In genomic region chr9:131349881-131350563, GRCh38 we compare ENCODE assay signal across 1 cellular context.
TF ChIP-seq lines count a peak whose summit lies in the region.

No MANE protein-coding gene starts in this region.

TF ChIP-seq in K562, 482 proteins besides CTCF, POLR2A, EP300 and RAD21 (continued from another document and continues in another):
- no peak for TF ChIP-seq MYBL2 (IDR thresholded peaks at IDR 0.05; ENCODE audit: low read depth)
- TF ChIP-seq MYBL2 (CRISPR knock-in tag; IDR thresholded peaks at IDR 0.05; ENCODE audit: borderline replicate concordance), result no peak
- TF ChIP-seq ZNF436 (CRISPR knock-in tag; IDR thresholded peaks at IDR 0.05), result no peak
- TF ChIP-seq STAG1 (CRISPR knock-in tag; IDR thresholded peaks at IDR 0.05; ENCODE audit: borderline replicate concordance), result peak; percentile 57; the same call in 1 of the 2 replicates
- TF ChIP-seq TAL1 (IDR thresholded peaks at IDR 0.05), result no peak
- no peak for TF ChIP-seq ZNF583 (CRISPR knock-in tag; IDR thresholded peaks at IDR 0.05)
- TF ChIP-seq RBM22 (IDR thresholded peaks at IDR 0.05; ENCODE audit: low read depth, low read length, poor library complexity, severe bottlenecking), result no peak
- TF ChIP-seq E2F1 (CRISPR knock-in tag; IDR thresholded peaks at IDR 0.05), result no peak
- TF ChIP-seq MNT (conservative IDR thresholded peaks at IDR 0.05), result 0 out of 4 replicates have a peak, but pooled peaks of 1 of the 2 experiments have one; percentile 30
- no peak for TF ChIP-seq ASH1L (IDR thresholded peaks at IDR 0.05; ENCODE audit: borderline replicate concordance, low read depth, partially characterized antibody)
- no peak for TF ChIP-seq XRCC4 (IDR thresholded peaks at IDR 0.05; ENCODE audit: extremely low read depth, insufficient read depth, insufficient read length)
- no peak for TF ChIP-seq DIDO1 (tag; IDR thresholded peaks at IDR 0.05; ENCODE audit: low read depth)
- no peak for TF ChIP-seq STAT5B (CRISPR knock-in tag; IDR thresholded peaks at IDR 0.05)
- no peak for TF ChIP-seq ILK (tag; IDR thresholded peaks at IDR 0.05; ENCODE audit: borderline replicate concordance, low read depth)
- no peak for TF ChIP-seq RUNX1 (IDR thresholded peaks at IDR 0.05; ENCODE audit: low read depth)
- no peak for TF ChIP-seq FOXK2 (conservative IDR thresholded peaks at IDR 0.05 in 1 of 2, IDR thresholded peaks at IDR 0.05 in 1 of 2; ENCODE audit: low read depth in 2 of 2)
- TF ChIP-seq SIN3A (IDR thresholded peaks at IDR 0.05; ENCODE audit: borderline replicate concordance in 2 of 2, control insufficient read depth in 1 of 2, low read depth in 2 of 2, low read length in 2 of 2), result no peak
- TF ChIP-seq SREBF2 (CRISPR knock-in tag; IDR thresholded peaks at IDR 0.05), result no peak
- TF ChIP-seq SFPQ (IDR thresholded peaks at IDR 0.05; ENCODE audit: low read depth, low read length), result no peak
- no peak for TF ChIP-seq JUNB (CRISPR knock-in tag; conservative IDR thresholded peaks at IDR 0.05)
- no peak for TF ChIP-seq ZEB2 (IDR thresholded peaks at IDR 0.05)
- no peak for TF ChIP-seq SRSF1 (IDR thresholded peaks at IDR 0.05; ENCODE audit: low read depth, low read length)
- TF ChIP-seq, protein P1, sequence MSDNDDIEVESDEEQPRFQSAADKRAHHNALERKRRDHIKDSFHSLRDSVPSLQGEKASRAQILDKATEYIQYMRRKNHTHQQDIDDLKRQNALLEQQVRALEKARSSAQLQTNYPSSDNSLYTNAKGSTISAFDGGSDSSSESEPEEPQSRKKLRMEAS (CRISPR knock-in tag; IDR thresholded peaks at IDR 0.05), result no peak; the same call in 1 of the 2 replicates
- no peak for TF ChIP-seq MCM5 (IDR thresholded peaks at IDR 0.05; ENCODE audit: low read depth)
- no peak for TF ChIP-seq ZSCAN29 (IDR thresholded peaks at IDR 0.05)
- peak; percentile 64 for TF ChIP-seq SPI1 (IDR thresholded peaks at IDR 0.05; ENCODE audit: borderline replicate concordance, low read depth, low read length)
- TF ChIP-seq ZNF41 (CRISPR knock-in tag; conservative IDR thresholded peaks at IDR 0.05), result no peak
- TF ChIP-seq RNF219 (CRISPR knock-in tag; IDR thresholded peaks at IDR 0.05), result no peak
- no peak for TF ChIP-seq ETS2 (tag; IDR thresholded peaks at IDR 0.05; ENCODE audit: borderline replicate concordance, poor library complexity, severe bottlenecking)
- TF ChIP-seq CBX2 (IDR thresholded peaks at IDR 0.05; ENCODE audit: insufficient read depth, low read length, poor library complexity, severe bottlenecking), result no peak
- TF ChIP-seq BDP1 (IDR thresholded peaks at IDR 0.05; ENCODE audit: insufficient read depth, insufficient read length), result no peak
- no peak for TF ChIP-seq KLF1 (tag; IDR thresholded peaks at IDR 0.05)
- TF ChIP-seq ZNF408 (CRISPR knock-in tag; IDR thresholded peaks at IDR 0.05; ENCODE audit: low read depth), result no peak
- no peak; the same call in 1 of the 2 replicates for TF ChIP-seq ZNF511 (CRISPR knock-in tag; IDR thresholded peaks at IDR 0.05)
- no peak for TF ChIP-seq ZBTB5 (IDR thresholded peaks at IDR 0.05)
- TF ChIP-seq, protein P2, sequence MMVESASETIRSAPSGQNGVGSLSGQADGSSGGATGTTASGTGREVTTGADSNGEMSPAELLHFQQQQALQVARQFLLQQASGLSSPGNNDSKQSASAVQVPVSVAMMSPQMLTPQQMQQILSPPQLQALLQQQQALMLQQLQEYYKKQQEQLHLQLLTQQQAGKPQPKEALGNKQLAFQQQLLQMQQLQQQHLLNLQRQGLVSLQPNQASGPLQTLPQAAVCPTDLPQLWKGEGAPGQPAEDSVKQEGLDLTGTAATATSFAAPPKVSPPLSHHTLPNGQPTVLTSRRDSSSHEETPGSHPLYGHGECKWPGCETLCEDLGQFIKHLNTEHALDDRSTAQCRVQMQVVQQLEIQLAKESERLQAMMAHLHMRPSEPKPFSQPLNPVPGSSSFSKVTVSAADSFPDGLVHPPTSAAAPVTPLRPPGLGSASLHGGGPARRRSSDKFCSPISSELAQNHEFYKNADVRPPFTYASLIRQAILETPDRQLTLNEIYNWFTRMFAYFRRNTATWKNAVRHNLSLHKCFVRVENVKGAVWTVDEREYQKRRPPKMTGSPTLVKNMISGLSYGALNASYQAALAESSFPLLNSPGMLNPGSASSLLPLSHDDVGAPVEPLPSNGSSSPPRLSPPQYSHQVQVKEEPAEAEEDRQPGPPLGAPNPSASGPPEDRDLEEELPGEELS (CRISPR knock-in tag; IDR thresholded peaks at IDR 0.05; ENCODE audit: borderline replicate concordance), result 0 out of 2 replicates have a peak, but pooled peaks have one; percentile 56
- no peak for TF ChIP-seq GABPB2 (CRISPR knock-in tag; conservative IDR thresholded peaks at IDR 0.05)
- no peak for TF ChIP-seq GTF2E2 (tag; IDR thresholded peaks at IDR 0.05)
- TF ChIP-seq RBBP5 (IDR thresholded peaks at IDR 0.05; ENCODE audit: borderline replicate concordance, insufficient read depth, low read length, poor library complexity, severe bottlenecking), result no peak
- no peak for TF ChIP-seq THAP7 (CRISPR knock-in tag; IDR thresholded peaks at IDR 0.05)
- peak in 1 of 3 experiments; percentile 38 for TF ChIP-seq YY1 (IDR thresholded peaks at IDR 0.05; ENCODE audit: borderline replicate concordance in 1 of 3, control insufficient read depth in 1 of 3, extremely low read depth in 1 of 3, insufficient read depth in 3 of 3, insufficient read length in 1 of 3, insufficient replicate concordance in 2 of 3, low read depth in 1 of 3, low read length in 2 of 3)
- no peak for TF ChIP-seq ZBTB8A (IDR thresholded peaks at IDR 0.05; ENCODE audit: partially characterized antibody)
- TF ChIP-seq MEIS2 (IDR thresholded peaks at IDR 0.05; ENCODE audit: partially characterized antibody), result no peak
- no peak for TF ChIP-seq ZNF778 (CRISPR knock-in tag; IDR thresholded peaks at IDR 0.05)
- TF ChIP-seq HNRNPH1 (optimal IDR thresholded peaks at IDR 0.05; ENCODE audit: low read depth, low read length), result no peak
- TF ChIP-seq RBM15 (IDR thresholded peaks at IDR 0.05; ENCODE audit: insufficient read depth, low read length), result no peak
- peak; percentile 81 for TF ChIP-seq CC2D1A (IDR thresholded peaks at IDR 0.05)
- TF ChIP-seq TFAM (CRISPR knock-in tag; conservative IDR thresholded peaks at IDR 0.05), result no peak
- TF ChIP-seq SRSF3 (IDR thresholded peaks at IDR 0.05; ENCODE audit: insufficient read depth, low read length), result no peak
- no peak for TF ChIP-seq ZFPM2 (CRISPR knock-in tag; IDR thresholded peaks at IDR 0.05)
- TF ChIP-seq ILF3 (IDR thresholded peaks at IDR 0.05; ENCODE audit: borderline replicate concordance), result no peak
- no peak for TF ChIP-seq TAF9B (IDR thresholded peaks at IDR 0.05; ENCODE audit: partially characterized antibody)
- no peak for TF ChIP-seq AFF1 (IDR thresholded peaks at IDR 0.05; ENCODE audit: low read depth in 1 of 2, partially characterized antibody in 2 of 2)
- TF ChIP-seq SMC3 (conservative IDR thresholded peaks at IDR 0.05; ENCODE audit: insufficient read depth, low read depth, low read length), result peak; percentile 86
